ENCODE assay signal across 28 cellular contexts in genomic region chr1:57327331-57327730, GRCh38.
"Had no signal": no experiment of that assay in that cellular context is flagged by ENCODE, and none has a peak within 500 bp of the region (broad histone marks: within the 10 kb centered on the region; RNA-seq: fewer than 3 reads in every experiment).

No MANE protein-coding gene starts in this region.

- H3K4me3 Mint-ChIP-seq: effector memory CD8-positive, alpha-beta T cell; immature natural killer cell; naive thymus-derived CD8-positive, alpha-beta T cell; stimulated activated naive CD8-positive, alpha-beta T cell treated with anti-CD3 and anti-CD28 coated beads, Interleukin-15, amount 100 ng/mL, for 72 hours had no signal

- ATAC-seq: effector memory CD8-positive, alpha-beta T cell; left colon; left ventricle myocardium superior; lower lobe of right lung; naive thymus-derived CD8-positive, alpha-beta T cell; pancreas; sciatic nerve; stimulated activated naive CD8-positive, alpha-beta T cell treated with anti-CD3 and anti-CD28 coated beads, Interleukin-15, amount 100 ng/mL, for 72 hours had no signal

- DNase-seq: cortex of kidney; effector memory CD8-positive, alpha-beta T cell; erythroblast; esophagus squamous epithelium; foreskin melanocyte; hypothalamus; immature natural killer cell; islet precursor cell; kidney glomerular epithelial cell; left colon; left ventricle myocardium superior; lower lobe of right lung; naive thymus-derived CD8-positive, alpha-beta T cell; pancreas; stimulated activated CD4-positive, alpha-beta T cell treated with anti-CD3 and anti-CD28 coated beads, Interleukin-12 subunit alpha, Interleukin-12 subunit beta, amount 100 ng/mL, for 4 hours; stimulated activated CD4-positive, alpha-beta T cell treated with anti-CD3 and anti-CD28 coated beads, Interleukin-1b, Interleukin-23, amount 100 ng/mL, for 48 hours; stimulated activated CD4-positive, alpha-beta T cell treated with anti-CD3 and anti-CD28 coated beads, Interleukin-4, amount 100 ng/mL, for 1 hour; stimulated activated CD8-positive, alpha-beta memory T cell treated with anti-CD3 and anti-CD28 coated beads, Interleukin-4, amount 100 ng/mL, for 48 hours; stimulated activated naive CD4-positive, alpha-beta T cell; stimulated activated naive CD8-positive, alpha-beta T cell treated with anti-CD3 and anti-CD28 coated beads, Interleukin-15, amount 100 ng/mL, for 72 hours; transverse colon had no signal

- H3K4me1 ChIP-seq: esophagus squamous epithelium, lower lobe of right lung, pancreas, prostate gland, right atrium auricular region, suprapubic skin, transverse colon, vagina had no signal

- H3K27me3 ChIP-seq: neutrophil, pancreas, right atrium auricular region, suprapubic skin, transverse colon, vagina had no signal

- H3K4me3 ChIP-seq: esophagus squamous epithelium, lower lobe of right lung, pancreas, prostate gland, right atrium auricular region, smooth muscle cell, suprapubic skin, transverse colon, vagina had no signal

- H3K36me3 ChIP-seq: esophagus squamous epithelium, lower lobe of right lung, neutrophil, pancreas, prostate gland, right atrium auricular region, suprapubic skin, transverse colon, vagina had no signal

- H3K9me3 Mint-ChIP-seq: effector memory CD8-positive, alpha-beta T cell had no signal

- H3K36me3 Mint-ChIP-seq: immature natural killer cell; naive thymus-derived CD8-positive, alpha-beta T cell had no signal

- H3K4me1 Mint-ChIP-seq: immature natural killer cell; naive thymus-derived CD8-positive, alpha-beta T cell; stimulated activated naive CD8-positive, alpha-beta T cell treated with anti-CD3 and anti-CD28 coated beads, Interleukin-15, amount 100 ng/mL, for 72 hours had no signal

- H3K27ac Mint-ChIP-seq: effector memory CD8-positive, alpha-beta T cell; immature natural killer cell; naive thymus-derived CD8-positive, alpha-beta T cell; stimulated activated naive CD8-positive, alpha-beta T cell treated with anti-CD3 and anti-CD28 coated beads, Interleukin-15, amount 100 ng/mL, for 72 hours had no signal

- H3K9me3 ChIP-seq: lower lobe of right lung, neutrophil, pancreas, prostate gland, right atrium auricular region, suprapubic skin, transverse colon, vagina had no signal
